ENCODE assay signal across 2 cellular contexts in the genomic region with DNA sequence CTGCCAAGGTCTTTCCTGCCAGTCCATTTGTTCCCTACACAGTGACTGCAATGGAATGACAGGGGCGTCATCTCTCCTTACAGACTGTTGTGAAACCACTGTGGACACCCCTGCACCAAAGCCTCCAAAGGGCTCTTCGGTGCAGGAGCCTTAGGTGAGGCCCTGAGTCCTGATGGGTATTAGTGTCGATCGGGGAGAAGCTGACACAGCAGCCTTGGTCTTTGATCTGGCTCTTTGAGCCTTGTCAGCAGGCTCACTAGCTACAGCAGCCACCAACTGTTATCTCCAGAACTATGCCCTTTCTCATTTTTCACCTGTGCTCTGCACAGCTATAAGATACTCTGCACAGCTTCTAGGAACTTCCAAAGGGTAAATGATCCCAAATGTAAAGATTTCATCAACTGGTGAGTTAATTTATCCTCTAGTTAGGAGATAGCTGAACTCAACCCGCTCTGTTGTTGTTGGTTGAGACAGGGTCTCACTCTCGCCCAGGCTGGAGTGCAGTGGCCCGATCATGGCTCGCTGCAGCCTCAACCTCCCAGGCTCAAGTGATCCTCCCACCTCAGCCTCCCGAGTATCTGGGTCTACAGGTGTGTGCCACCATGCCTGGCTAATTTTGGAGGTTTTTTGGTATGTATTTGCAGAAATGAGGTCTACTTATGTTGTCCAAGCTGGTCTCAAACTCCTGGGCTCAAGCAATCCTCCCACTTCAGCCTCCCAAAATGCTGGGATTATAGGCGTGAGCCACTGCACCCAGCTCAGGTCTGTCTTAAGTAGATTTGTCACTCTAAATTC.
TF ChIP-seq lines count a peak whose summit lies in the region.

No MANE protein-coding gene starts in this region.

TF ChIP-seq in IMR-90, 13 proteins besides CTCF, POLR2A, EP300 and RAD21:
- TF ChIP-seq MAZ (IDR thresholded peaks at IDR 0.05; ENCODE audit: borderline replicate concordance, low read depth, low read length) (no peak), NFE2L2 (IDR thresholded peaks at IDR 0.05; ENCODE audit: low read depth, low read length) (no peak), CHD1 (IDR thresholded peaks at IDR 0.05; ENCODE audit: low read depth, low read length) (no peak), MXI1 (IDR thresholded peaks at IDR 0.05; ENCODE audit: borderline replicate concordance, low read depth, low read length) (no peak), CEBPB (IDR thresholded peaks at IDR 0.05; ENCODE audit: low read depth, low read length) (no peak), RCOR1 (IDR thresholded peaks at IDR 0.05; ENCODE audit: insufficient replicate concordance, low read length) (no peak), SMC3 (IDR thresholded peaks at IDR 0.05; ENCODE audit: low read depth, low read length) (no peak), FOS (IDR thresholded peaks at IDR 0.05; ENCODE audit: low read depth, low read length) (no peak), MAFK (IDR thresholded peaks at IDR 0.05; ENCODE audit: low read depth, low read length) (no peak), RFX5 (IDR thresholded peaks at IDR 0.05; ENCODE audit: low read depth, low read length) (no peak), BHLHE40 (IDR thresholded peaks at IDR 0.05; ENCODE audit: low read depth, low read length) (no peak)
- TF ChIP-seq, protein P1, sequence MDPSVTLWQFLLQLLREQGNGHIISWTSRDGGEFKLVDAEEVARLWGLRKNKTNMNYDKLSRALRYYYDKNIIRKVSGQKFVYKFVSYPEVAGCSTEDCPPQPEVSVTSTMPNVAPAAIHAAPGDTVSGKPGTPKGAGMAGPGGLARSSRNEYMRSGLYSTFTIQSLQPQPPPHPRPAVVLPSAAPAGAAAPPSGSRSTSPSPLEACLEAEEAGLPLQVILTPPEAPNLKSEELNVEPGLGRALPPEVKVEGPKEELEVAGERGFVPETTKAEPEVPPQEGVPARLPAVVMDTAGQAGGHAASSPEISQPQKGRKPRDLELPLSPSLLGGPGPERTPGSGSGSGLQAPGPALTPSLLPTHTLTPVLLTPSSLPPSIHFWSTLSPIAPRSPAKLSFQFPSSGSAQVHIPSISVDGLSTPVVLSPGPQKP (IDR thresholded peaks at IDR 0.05; ENCODE audit: borderline replicate concordance, low read depth, low read length), result no peak
- TF ChIP-seq, protein P2, sequence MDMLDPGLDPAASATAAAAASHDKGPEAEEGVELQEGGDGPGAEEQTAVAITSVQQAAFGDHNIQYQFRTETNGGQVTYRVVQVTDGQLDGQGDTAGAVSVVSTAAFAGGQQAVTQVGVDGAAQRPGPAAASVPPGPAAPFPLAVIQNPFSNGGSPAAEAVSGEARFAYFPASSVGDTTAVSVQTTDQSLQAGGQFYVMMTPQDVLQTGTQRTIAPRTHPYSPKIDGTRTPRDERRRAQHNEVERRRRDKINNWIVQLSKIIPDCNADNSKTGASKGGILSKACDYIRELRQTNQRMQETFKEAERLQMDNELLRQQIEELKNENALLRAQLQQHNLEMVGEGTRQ (IDR thresholded peaks at IDR 0.05; ENCODE audit: low read depth, low read length), result no peak

TF ChIP-seq in K562, 482 proteins besides CTCF, POLR2A, EP300 and RAD21:
- TF ChIP-seq GTF2A2 (tag; IDR thresholded peaks at IDR 0.05), result no peak
- no peak for TF ChIP-seq MECOM (CRISPR knock-in tag; IDR thresholded peaks at IDR 0.05)
- no peak for TF ChIP-seq TEAD2 (tag; IDR thresholded peaks at IDR 0.05)
- TF ChIP-seq ZNF24 (IDR thresholded peaks at IDR 0.05), result no peak
- TF ChIP-seq, protein P3, sequence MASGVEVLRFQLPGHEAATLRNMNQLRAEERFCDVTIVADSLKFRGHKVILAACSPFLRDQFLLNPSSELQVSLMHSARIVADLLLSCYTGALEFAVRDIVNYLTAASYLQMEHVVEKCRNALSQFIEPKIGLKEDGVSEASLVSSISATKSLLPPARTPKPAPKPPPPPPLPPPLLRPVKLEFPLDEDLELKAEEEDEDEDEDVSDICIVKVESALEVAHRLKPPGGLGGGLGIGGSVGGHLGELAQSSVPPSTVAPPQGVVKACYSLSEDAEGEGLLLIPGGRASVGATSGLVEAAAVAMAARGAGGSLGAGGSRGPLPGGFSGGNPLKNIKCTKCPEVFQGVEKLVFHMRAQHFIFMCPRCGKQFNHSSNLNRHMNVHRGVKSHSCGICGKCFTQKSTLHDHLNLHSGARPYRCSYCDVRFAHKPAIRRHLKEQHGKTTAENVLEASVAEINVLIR (CRISPR knock-in tag; IDR thresholded peaks at IDR 0.05), result no peak
- TF ChIP-seq ESRRB (CRISPR knock-in tag; IDR thresholded peaks at IDR 0.05; ENCODE audit: borderline replicate concordance), result no peak
- TF ChIP-seq NR2F6 (CRISPR knock-in tag; IDR thresholded peaks at IDR 0.05), result no peak
- no peak for TF ChIP-seq PHF21A (IDR thresholded peaks at IDR 0.05; ENCODE audit: borderline replicate concordance, low read depth)
- TF ChIP-seq ZFP1 (CRISPR knock-in tag; IDR thresholded peaks at IDR 0.05), result no peak
- TF ChIP-seq PRMT5 (CRISPR knock-in tag; IDR thresholded peaks at IDR 0.05), result no peak
- TF ChIP-seq ZNF143 (CRISPR knock-in tag; IDR thresholded peaks at IDR 0.05), result no peak
- no peak for TF ChIP-seq NFYB (IDR thresholded peaks at IDR 0.05; ENCODE audit: extremely low read depth, insufficient read length)
- TF ChIP-seq ZNF644 (tag; IDR thresholded peaks at IDR 0.05; ENCODE audit: low read depth), result no peak
- no peak for TF ChIP-seq LEF1 (IDR thresholded peaks at IDR 0.05)
- TF ChIP-seq NFIX (CRISPR knock-in tag; IDR thresholded peaks at IDR 0.05; ENCODE audit: low read depth), result no peak
- no peak for TF ChIP-seq DMBX1 (CRISPR knock-in tag; IDR thresholded peaks at IDR 0.05; ENCODE audit: borderline replicate concordance)
